ENCODE assay signal across 29 cellular contexts in genomic region chr2:217014298-217015116, GRCh38.
"Had no signal": no experiment of that assay in that cellular context is flagged by ENCODE, and none has a peak within 500 bp of the region (broad histone marks: within the 10 kb centered on the region; RNA-seq: fewer than 3 reads in every experiment).

No MANE protein-coding gene starts in this region.

- H3K4me3 ChIP-seq: ascending aorta, body of pancreas, MG63, SK-N-MC had no signal

- H3K27ac ChIP-seq: ascending aorta, body of pancreas, SK-N-MC had no signal

- H3K9me3 ChIP-seq: ascending aorta, body of pancreas had no signal

- DNase-seq: activated CD4-positive, alpha-beta memory T cell treated with anti-CD3 and anti-CD28 coated beads for 36 hours; activated CD4-positive, alpha-beta T cell treated with anti-CD3 and anti-CD28 coated beads, Interleukin-2, amount 10 ng/mL, durations not matched to agents 7 days and 5 days; activated CD4-positive, CD25-positive, alpha-beta regulatory T cell; activated CD8-positive, alpha-beta memory T cell treated with anti-CD3 and anti-CD28 coated beads for 24 hours; activated effector memory CD4-positive, alpha-beta T cell treated with anti-CD3 and anti-CD28 coated beads, Interleukin-2, amount 50 U/mL, for 16 hours; activated naive CD4-positive, alpha-beta T cell treated with Interleukin-2 at 50 U/mL for 16 hours; activated naive CD8-positive, alpha-beta T cell treated with anti-CD3 and anti-CD28 coated beads, Interleukin-2, amount 50 U/mL, for 24 hours; activated T-cell treated with anti-CD3 and anti-CD28 coated beads, Interleukin-2, amount 50 U/mL, for 4 hours; amniotic stem cell; body of pancreas; central memory CD4-positive, alpha-beta T cell; MG63; NCI-H1105 treated with DMSO at 0.1 percent for 48 hours; NCI-H1694; NCI-H2081; NCI-H2171; NCI-H2227 treated with DMSO at 0.1 percent for 48 hours; NCI-H446 treated with DMSO at 0.1 percent for 48 hours; NCI-H526 treated with DMSO at 0.1 percent for 48 hours; NCI-H82; RPMI8226; T-cell; T-helper 2 cell; T1000 had no signal

- H3K27me3 ChIP-seq: ascending aorta, body of pancreas had no signal

- H3K36me3 ChIP-seq: ascending aorta, MG63 had no signal

- H3K4me1 ChIP-seq: body of pancreas had no signal

- ATAC-seq: activated naive CD4-positive, alpha-beta T cell treated with anti-CD3 and anti-CD28 coated beads, Interleukin-2, amount 50 U/mL, for 72 hours; activated naive CD8-positive, alpha-beta T cell treated with anti-CD3 and anti-CD28 coated beads, Interleukin-2, amount 50 U/mL, for 24 hours; activated T-cell treated with anti-CD3 and anti-CD28 coated beads, Interleukin-2, amount 50 U/mL, for 4 hours; body of pancreas; Panc1; Right ventricle myocardium inferior; T-cell had no signal
